In genomic region chr21:42609806-42610205, GRCh38 we compare ENCODE assay signal across 13 cellular contexts. TPM values are rescaled to one million over a fixed set of nuclear protein-coding genes. Genes with fewer than 3 reads are reported as not detected.
DNase-seq lines count a peak whose midpoint lies in the region; ATAC-seq and TF ChIP-seq lines count a peak whose summit lies in the region.
"Had no signal": no experiment of that assay in that cellular context is flagged by ENCODE, and none has a peak within 500 bp of the region (broad histone marks: within the 10 kb centered on the region; RNA-seq: fewer than 3 reads in every experiment).

No MANE protein-coding gene starts in this region.

- POLR2A ChIA-PET in CD4-positive, alpha-beta T cell (lab: Charles Lee): interaction anchor here (1.6 kb wide), 1 partner anchor 283 kb away, joined by 3 read pairs; the partner anchor contains the start of gene NDUFV3
- POLR2A ChIA-PET in naive thymus-derived CD8-positive, alpha-beta T cell (lab: Charles Lee): no interaction called here

- H3K36me3 Mint-ChIP-seq in CD4-positive, alpha-beta T cell (ENCODE audit: low read depth): peaks cover 5% of the 10 kb centered on the region
- H3K36me3 Mint-ChIP-seq in naive thymus-derived CD8-positive, alpha-beta T cell: peaks cover 0 to 5% (median 2%) of the 10 kb centered on the region in 3 donors

- H3K9me3 Mint-ChIP-seq in CD4-positive, alpha-beta T cell: peaks cover 9% of the 10 kb centered on the region
- H3K9me3 Mint-ChIP-seq in naive thymus-derived CD8-positive, alpha-beta T cell: peaks cover 0 to 31% (median 17%) of the 10 kb centered on the region in 9 donors

- no peak for TF ChIP-seq CTCF in CD4-positive, alpha-beta T cell (IDR thresholded peaks at IDR 0.05)

- intact Hi-C loops in CD4-positive, alpha-beta T cell (cut with DNase I, micrococcal nuclease): loop anchor here in 1 of 2 experiments (5.0 kb wide), 1 partner anchor 207 kb away; no protein-coding TSS in a partner anchor

- H3K9me3 ChIP-seq in CD4-positive, alpha-beta T cell (ENCODE audit: control insufficient read depth, low read length): peaks cover 14% of the 10 kb centered on the region
- H3K9me3 ChIP-seq: right lobe of liver had no signal

- ATAC-seq in CD4-positive, alpha-beta T cell (ENCODE audit: poor library complexity): peak; percentile 29
- ATAC-seq in HG02885 (IDR thresholded peaks at IDR 0.05; ENCODE audit: poor library complexity, unreplicated experiment) (peak; percentile 51), HG02840 (IDR thresholded peaks at IDR 0.05; ENCODE audit: low FRiP score, unreplicated experiment) (no peak), GM21381 (IDR thresholded peaks at IDR 0.05; ENCODE audit: unreplicated experiment) (no peak)
- peak; percentile 21 to 77 for ATAC-seq in naive thymus-derived CD8-positive, alpha-beta T cell

- H3K27me3 Mint-ChIP-seq in CD4-positive, alpha-beta T cell: no peaks in the 10 kb centered on the region
- no peaks in the 10 kb centered on the region for H3K27me3 Mint-ChIP-seq in naive thymus-derived CD8-positive, alpha-beta T cell

- peak in 3 of 10 experiments; percentile 29 to 36 (median 33) for DNase-seq in CD4-positive, alpha-beta T cell
- peak; percentile 28 for DNase-seq in activated CD8-positive, alpha-beta memory T cell treated with anti-CD3 and anti-CD28 coated beads, Interleukin-2, amount 50 U/mL, for 4 hours
- peak in 6 of 10 donors; percentile 19 to 63 (median 42) for DNase-seq in naive thymus-derived CD8-positive, alpha-beta T cell
- no peak for DNase-seq in GOT3 (lab: John Stamatoyannopoulos, UW)
- DNase-seq in HCEC 1CT: no peak
- DNase-seq: mesendoderm, NCI-H774, right lobe of liver had no signal

- CTCF ChIA-PET in CD4-positive, alpha-beta T cell (lab: Charles Lee): interaction anchor here (1.2 kb wide), 1 partner anchor 17 kb away, joined by 4 read pairs; no protein-coding TSS in a partner anchor

- H3K4me3 Mint-ChIP-seq in CD4-positive, alpha-beta T cell: no peak overlapping the region
- H3K4me3 Mint-ChIP-seq in naive thymus-derived CD8-positive, alpha-beta T cell: peak overlapping the region in 1 of 10 donors; percentile 32

- H3K27ac ChIP-seq in CD4-positive, alpha-beta T cell (ENCODE audit: low read depth, low read length): no peak overlapping the region
- H3K27ac ChIP-seq: cardiac muscle cell, right lobe of liver, thoracic aorta had no signal

- H3K27ac Mint-ChIP-seq in CD4-positive, alpha-beta T cell: no peak overlapping the region
- peak overlapping the region in 3 of 10 donors; percentile 13 to 69 (median 47) for H3K27ac Mint-ChIP-seq in naive thymus-derived CD8-positive, alpha-beta T cell

- no peaks in the 10 kb centered on the region for H3K27me3 ChIP-seq in CD4-positive, alpha-beta T cell (ENCODE audit: control insufficient read depth, insufficient read depth, low read length)
- H3K27me3 ChIP-seq: cardiac muscle cell, right lobe of liver had no signal

- peaks cover 9% of the 10 kb centered on the region for H3K4me1 Mint-ChIP-seq in CD4-positive, alpha-beta T cell (ENCODE audit: low read depth)
- peaks cover 6 to 12% (median 8%) of the 10 kb centered on the region in 4 donors for H3K4me1 Mint-ChIP-seq in naive thymus-derived CD8-positive, alpha-beta T cell

RNA-seq across cellular contexts. Expression of gene PDE9A, which starts 43.6 kb away (rescaled TPM):
- total RNA-seq in CD4-positive, alpha-beta T cell: 10 to 100 TPM; 12.6 to 13.2 TPM
- total RNA-seq in naive thymus-derived CD8-positive, alpha-beta T cell: 10 to 100 TPM; 15.7 to 17.1 TPM
- polyA plus RNA-seq in naive thymus-derived CD8-positive, alpha-beta T cell: 1 to 10 TPM; 3.6 to 5.1 (median 4.8) TPM

Comparison
In these comparisons a context has a peak if more than half of its experiments do, and no peak if none do; other contexts are left out.
1. ATAC-seq: peak in CD4-positive, alpha-beta T cell (single experiment), HG02885 (single experiment) and naive thymus-derived CD8-positive, alpha-beta T cell (2 of 2); none in HG02840 (single experiment) and GM21381 (single experiment).
2. DNase-seq: peak in activated CD8-positive, alpha-beta memory T cell treated with anti-CD3 and anti-CD28 coated beads, Interleukin-2, amount 50 U/mL, for 4 hours (single experiment) and naive thymus-derived CD8-positive, alpha-beta T cell (6 of 10); none in GOT3 (single experiment) and HCEC 1CT (single experiment).